In genomic region chr3:97950360-97950759, GRCh38 we compare ENCODE assay signal across 28 cellular contexts.
"Had no signal": no experiment of that assay in that cellular context is flagged by ENCODE, and none has a peak within 500 bp of the region (broad histone marks: within the 10 kb centered on the region; RNA-seq: fewer than 3 reads in every experiment).

No MANE protein-coding gene starts in this region.

- H3K27ac ChIP-seq: ascending aorta, cardiac muscle cell, colonic mucosa, epithelial cell of prostate, ovary, right lobe of liver, testis had no signal

- H3K27ac Mint-ChIP-seq: activated naive CD4-positive, alpha-beta T cell treated with anti-CD3 and anti-CD28 coated beads, Interleukin-2, amount 50 U/mL, for 72 hours; activated T-helper 2 cell treated with anti-CD3 and anti-CD28 coated beads, Interferon-gamma antibody, Interleukin-2, Interleukin-4, amounts not matched to agents 10 μg/mL and 5 μg/mL and 100 μg/mL, durations not matched to agents 14 hours and 24 hours and 36 hours; immature natural killer cell; memory B cell; progenitor cell of endocrine pancreas; T-helper 1 cell treated with Interleukin-12 subunit alpha and Interleukin-12 subunit beta and Interleukin-4 antibody, amounts not matched to agents 30 μg/mL and 1 μg/mL, for 36 hours had no signal

- H3K9me3 Mint-ChIP-seq: activated naive CD4-positive, alpha-beta T cell treated with anti-CD3 and anti-CD28 coated beads, Interleukin-2, amount 50 U/mL, for 72 hours; activated T-cell treated with anti-CD3 and anti-CD28 coated beads, Interleukin-2, amount 50 U/mL, for 4 hours; activated T-helper 2 cell treated with anti-CD3 and anti-CD28 coated beads, Interferon-gamma antibody, Interleukin-2, Interleukin-4, amounts not matched to agents 10 μg/mL and 5 μg/mL and 100 μg/mL, durations not matched to agents 14 hours and 24 hours and 36 hours; brain; immature natural killer cell; memory B cell; naive thymus-derived CD4-positive, alpha-beta T cell; T-helper 1 cell treated with Interleukin-12 subunit alpha and Interleukin-12 subunit beta and Interleukin-4 antibody, amounts not matched to agents 30 μg/mL and 1 μg/mL, for 36 hours had no signal

- H3K27me3 Mint-ChIP-seq: brain; memory B cell; naive thymus-derived CD4-positive, alpha-beta T cell had no signal

- H3K4me3 ChIP-seq: ascending aorta, cardiac muscle cell, colonic mucosa, ovary, right lobe of liver, testis had no signal

- H3K27me3 ChIP-seq: ascending aorta, cardiac muscle cell, colonic mucosa, ovary, right lobe of liver, testis had no signal

- DNase-seq: activated CD4-positive, alpha-beta T cell treated with anti-CD3 and anti-CD28 coated beads, Interleukin-2, amount 50 U/mL, for 1 hour; activated T-cell treated with anti-CD3 and anti-CD28 coated beads, Interleukin-2, amount 50 U/mL, for 4 hours; cerebellar nuclear complex; colonic mucosa; effector CD8-positive, alpha-beta T cell; hypothalamus; immature natural killer cell; kidney; midbrain; naive thymus-derived CD4-positive, alpha-beta T cell; ovary; right lobe of liver; SK-N-SH; stimulated activated CD4-positive, alpha-beta T cell treated with anti-CD3 and anti-CD28 coated beads, Interleukin-2, amount 100 ng/mL, for 48 hours; stimulated activated naive CD8-positive, alpha-beta T cell treated with anti-CD3 and anti-CD28 coated beads, Interleukin-15, Interleukin-2, amounts not matched to agents 100 U/mL and 50 U/mL, for 24 hours; SW 1271; T1000; testis; trophoblast cell had no signal

- H3K4me1 ChIP-seq: ascending aorta, colonic mucosa, right lobe of liver, testis had no signal

- H3K4me3 Mint-ChIP-seq: activated T-cell treated with anti-CD3 and anti-CD28 coated beads, Interleukin-2, amount 50 U/mL, for 4 hours; brain; immature natural killer cell; memory B cell; naive thymus-derived CD4-positive, alpha-beta T cell; T-helper 1 cell treated with Interleukin-12 subunit alpha and Interleukin-12 subunit beta and Interleukin-4 antibody, amounts not matched to agents 30 μg/mL and 1 μg/mL, for 36 hours had no signal

- ATAC-seq: activated T-cell treated with anti-CD3 and anti-CD28 coated beads, Interleukin-2, amount 50 U/mL, for 4 hours; naive thymus-derived CD4-positive, alpha-beta T cell; right lobe of liver; stimulated activated naive CD8-positive, alpha-beta T cell treated with anti-CD3 and anti-CD28 coated beads, Interleukin-15, Interleukin-2, amounts not matched to agents 100 U/mL and 50 U/mL, for 24 hours had no signal

- H3K4me1 Mint-ChIP-seq: immature natural killer cell, memory B cell had no signal

- H3K9me3 ChIP-seq: ascending aorta, colonic mucosa, ovary, right lobe of liver, SK-N-SH, testis had no signal

- H3K36me3 ChIP-seq: colonic mucosa, ovary had no signal
